ENCODE assay signal across 5 cellular contexts in genomic region chr11:70263363-70263762, GRCh38.
"Had no signal": no experiment of that assay in that cellular context is flagged by ENCODE, and none has a peak within 500 bp of the region (broad histone marks: within the 10 kb centered on the region; RNA-seq: fewer than 3 reads in every experiment).

No MANE protein-coding gene starts in this region.

- DNase-seq: GM23248, GOT3, HCEC 1CT had no signal

- H3K4me3 ChIP-seq: GM23248 had no signal

- H3K9ac ChIP-seq: GM23248 had no signal

- H3K27ac Mint-ChIP-seq: IgD-negative memory B cell had no signal

- H3K36me3 Mint-ChIP-seq: IgD-negative memory B cell had no signal

- H3K27ac ChIP-seq: GM23248 had no signal

- H3K4me3 Mint-ChIP-seq: IgD-negative memory B cell had no signal

- H2AFZ ChIP-seq: GM23248 had no signal

- FAIRE-seq: HTR-8/SVneo had no signal
